ENCODE assay signal across 9 cellular contexts in genomic region chr2:178484245-178485041, GRCh38. TPM values are rescaled to one million over a fixed set of nuclear protein-coding genes. Genes with fewer than 3 reads are reported as not detected.
DNase-seq lines count a peak whose midpoint lies in the region; ATAC-seq and TF ChIP-seq lines count a peak whose summit lies in the region.
"Had no signal": no experiment of that assay in that cellular context is flagged by ENCODE, and none has a peak within 500 bp of the region (broad histone marks: within the 10 kb centered on the region; RNA-seq: fewer than 3 reads in every experiment).

No MANE protein-coding gene starts in this region.

- peaks cover 14% of the 10 kb centered on the region for H3K36me3 ChIP-seq in skeletal muscle satellite cell (ENCODE audit: insufficient read depth, low read length)
- H3K36me3 ChIP-seq in naive thymus-derived CD4-positive, alpha-beta T cell (ENCODE audit: control insufficient read depth in 2 of 3, insufficient read depth in 3 of 3, low read length in 3 of 3) = peaks cover 0 to 8% (median 0%) of the 10 kb centered on the region in 3 experiments

- H3K27me3 Mint-ChIP-seq in naive thymus-derived CD4-positive, alpha-beta T cell = no peaks in the 10 kb centered on the region

- no peak for TF ChIP-seq RAD21 in Ishikawa (IDR thresholded peaks at IDR 0.05; ENCODE audit: low read depth)

- peak overlapping the region; percentile 45 for H3K4me2 ChIP-seq in skeletal muscle satellite cell (ENCODE audit: low read length)

- no peak overlapping the region for H3K4me3 Mint-ChIP-seq in naive thymus-derived CD4-positive, alpha-beta T cell

- CTCF ChIA-PET in naive thymus-derived CD4-positive, alpha-beta T cell (lab: Charles Lee) = no interaction called here

- 44 to 50% methylated on average over 6 of the region's 6 CpGs for WGBS in lower leg skin, 2 donors

- peaks cover 28% of the 10 kb centered on the region for H3K4me1 ChIP-seq in skeletal muscle satellite cell (ENCODE audit: control insufficient read depth, insufficient read depth, low read length)
- H3K4me1 ChIP-seq in naive thymus-derived CD4-positive, alpha-beta T cell (ENCODE audit: control insufficient read depth in 2 of 2, insufficient read depth in 2 of 2, low read length in 2 of 2) = peaks cover 18 to 24% of the 10 kb centered on the region in 2 donors

- intact Hi-C loops in lower leg skin (cut with DNase I; ENCODE audit: low total_unique reads) = no loop called here
- intact Hi-C loops in naive thymus-derived CD4-positive, alpha-beta T cell (cut with micrococcal nuclease) = loop anchor here in 1 of 2 donors (5.0 kb wide), 1 partner anchor 372 kb away; the partner anchor contains the start of gene RBM45

- DNase-seq in NCI-H446 treated with DMSO at 0.1 percent for 48 hours (lab: John Stamatoyannopoulos, UW) (peak; percentile 68), erythroblast (lab: John Stamatoyannopoulos, UW) (peak; percentile 18 to 64), lower leg skin (ENCODE audit: low spot score in 2 of 2) (no peak)
- DNase-seq in naive thymus-derived CD4-positive, alpha-beta T cell = no peak
- DNase-seq: stimulated activated CD4-positive, alpha-beta T cell treated with anti-CD3 and anti-CD28 coated beads, Interleukin-12 subunit alpha, Interleukin-12 subunit beta, amount 100 ng/mL, for 4 hours had no signal

- no peak overlapping the region for H3K27ac ChIP-seq in naive thymus-derived CD4-positive, alpha-beta T cell (ENCODE audit: low read depth, low read length)

- ATAC-seq in GM19467 (IDR thresholded peaks at IDR 0.05; ENCODE audit: unreplicated experiment) (no peak), GM21717 (IDR thresholded peaks at IDR 0.05; ENCODE audit: unreplicated experiment) (no peak)
- ATAC-seq in naive thymus-derived CD4-positive, alpha-beta T cell = no peak

- H3K27me3 ChIP-seq in skeletal muscle satellite cell (ENCODE audit: control insufficient read depth, insufficient read depth, low read length) = no peaks in the 10 kb centered on the region
- H3K27me3 ChIP-seq in naive thymus-derived CD4-positive, alpha-beta T cell (ENCODE audit: control insufficient read depth in 2 of 2, insufficient read depth in 2 of 2, low read length in 2 of 2) = no peaks in the 10 kb centered on the region

- H3K9me3 ChIP-seq in skeletal muscle satellite cell (replicated peaks; ENCODE audit: low read length) = no peaks in the 10 kb centered on the region
- H3K9me3 ChIP-seq in naive thymus-derived CD4-positive, alpha-beta T cell (ENCODE audit: control insufficient read depth in 2 of 3, low read length in 3 of 3) = no peaks in the 10 kb centered on the region

- peak overlapping the region in 1 of 9 donors; percentile 14 for H3K27ac Mint-ChIP-seq in naive thymus-derived CD4-positive, alpha-beta T cell

- H3K4me1 Mint-ChIP-seq in naive thymus-derived CD4-positive, alpha-beta T cell = peaks cover 45 to 75% (median 64%) of the 10 kb centered on the region in 7 donors

- TF ChIP-seq CTCF in lower leg skin (IDR thresholded peaks at IDR 0.05) = no peak

- H3K9ac ChIP-seq in skeletal muscle satellite cell (ENCODE audit: low read depth, low read length) = no peak overlapping the region

- TF ChIP-seq EP300 in Ishikawa (IDR thresholded peaks at IDR 0.05; ENCODE audit: borderline replicate concordance) = no peak

- no peaks in the 10 kb centered on the region for H3K9me3 Mint-ChIP-seq in naive thymus-derived CD4-positive, alpha-beta T cell

- POLR2A ChIA-PET in naive thymus-derived CD4-positive, alpha-beta T cell (lab: Charles Lee) = no interaction called here

- H3K36me3 Mint-ChIP-seq in naive thymus-derived CD4-positive, alpha-beta T cell = peaks cover 17 to 34% (median 25%) of the 10 kb centered on the region in 5 donors

- TF ChIP-seq POLR2A in erythroblast (IDR thresholded peaks at IDR 0.05; ENCODE audit: low read length) (no peak), lower leg skin (IDR thresholded peaks at IDR 0.05) (no peak)

- no peak overlapping the region for H3K4me3 ChIP-seq in skeletal muscle satellite cell (ENCODE audit: low read length)
- H3K4me3 ChIP-seq in lower leg skin (ENCODE audit: low read depth, poor library complexity, severe bottlenecking) = no peak overlapping the region
- no peak overlapping the region for H3K4me3 ChIP-seq in naive thymus-derived CD4-positive, alpha-beta T cell (ENCODE audit: low read length)

TF ChIP-seq in Ishikawa, 13 proteins besides CTCF, POLR2A, EP300 and RAD21:
- TF ChIP-seq TAF1 (IDR thresholded peaks at IDR 0.05; ENCODE audit: low read depth) = no peak
- TF ChIP-seq NFIC (IDR thresholded peaks at IDR 0.05) = peak; percentile 84

RNA-seq across cellular contexts. Expression of gene PLEKHA3, which starts 4.2 kb away (rescaled TPM):
- 4.3 and 4.8 TPM in 2 replicates for total RNA-seq in skeletal muscle satellite cell (2012; rRNA removed)
- 1 to 10 TPM; 2.7 to 7.6 (median 4.2) TPM for total RNA-seq in lower leg skin
- total RNA-seq in naive thymus-derived CD4-positive, alpha-beta T cell = 10 to 100 TPM; 21.6 to 33.7 (median 30.2) TPM
- 10 to 100 TPM; 25.3 to 26.4 TPM for polyA plus RNA-seq in naive thymus-derived CD4-positive, alpha-beta T cell

RNA-seq across cellular contexts. Expression of gene FKBP7, which starts 6.0 kb away (rescaled TPM):
- total RNA-seq in skeletal muscle satellite cell (2012; rRNA removed) = 21.5 and 22.7 TPM in 2 replicates
- total RNA-seq in lower leg skin = 1 to 10 TPM; 4.6 to 6.7 (median 5.4) TPM
- total RNA-seq in naive thymus-derived CD4-positive, alpha-beta T cell = 1 to 10 TPM in 4 of 5 experiments, under 1 TPM in 1; 0.64 to 2.7 (median 1.9) TPM
- 1 to 10 TPM; 2.7 to 4.6 TPM for polyA plus RNA-seq in naive thymus-derived CD4-positive, alpha-beta T cell

RNA-seq across cellular contexts. Expression of gene PJVK, which starts 33.3 kb away (rescaled TPM):
- 0.25 and 0.87 TPM in 2 replicates for total RNA-seq in skeletal muscle satellite cell (2012; rRNA removed)
- total RNA-seq in lower leg skin = 1 to 10 TPM in 3 of 4 donors, under 1 TPM in 1; 0.84 to 6.6 (median 1.2) TPM
- 1 to 10 TPM; 2.1 to 6.3 (median 3.8) TPM for total RNA-seq in naive thymus-derived CD4-positive, alpha-beta T cell
- under 1 TPM; 0.44 to 0.45 TPM for polyA plus RNA-seq in naive thymus-derived CD4-positive, alpha-beta T cell

RNA-seq across cellular contexts. Expression of gene PRKRA, which starts 33.5 kb away (rescaled TPM):
- total RNA-seq in skeletal muscle satellite cell (2012; rRNA removed) = 41.1 and 46.3 TPM in 2 replicates
- total RNA-seq in lower leg skin = 10 to 100 TPM; 53.8 to 71.2 (median 57.3) TPM
- total RNA-seq in naive thymus-derived CD4-positive, alpha-beta T cell = 100 to 1,000 TPM in 1 of 5 experiments, 10 to 100 TPM in 4; 40.8 to 113 (median 59.4) TPM
- polyA plus RNA-seq in naive thymus-derived CD4-positive, alpha-beta T cell = 10 to 100 TPM; 57.8 to 65.9 TPM

Comparison
In these comparisons a context has a peak if more than half of its experiments do, and no peak if none do; other contexts are left out.
1. DNase-seq: peak in NCI-H446 treated with DMSO at 0.1 percent for 48 hours (single experiment) and erythroblast (2 of 2); none in lower leg skin (0 of 2) and naive thymus-derived CD4-positive, alpha-beta T cell (0 of 9).